1 cellular context compared by ENCODE assay signal in the genomic region with DNA sequence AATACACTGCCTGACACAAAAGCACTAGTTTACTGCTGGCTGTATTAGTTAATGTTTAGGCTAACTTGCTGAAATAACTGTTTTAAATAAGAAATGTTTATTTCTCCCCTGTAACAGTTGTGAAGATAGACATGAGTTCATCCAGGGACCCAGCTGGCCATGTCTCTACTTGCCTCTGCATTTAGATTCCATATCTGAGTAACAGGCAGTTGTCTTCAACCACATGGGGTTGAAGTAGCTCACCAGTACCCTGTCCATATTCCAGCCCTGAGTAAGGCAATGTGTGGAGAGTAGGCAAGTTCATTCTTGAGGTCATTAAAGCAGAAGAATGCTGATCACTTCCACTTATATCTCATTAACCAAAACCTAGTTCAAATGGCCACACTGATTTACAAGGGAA.
TF ChIP-seq lines count a peak whose summit lies in the region.

No MANE protein-coding gene starts in this region.

TF ChIP-seq in GM23338, 12 proteins besides CTCF, POLR2A, EP300 and RAD21 (continued from another document):
- TF ChIP-seq, protein P1, sequence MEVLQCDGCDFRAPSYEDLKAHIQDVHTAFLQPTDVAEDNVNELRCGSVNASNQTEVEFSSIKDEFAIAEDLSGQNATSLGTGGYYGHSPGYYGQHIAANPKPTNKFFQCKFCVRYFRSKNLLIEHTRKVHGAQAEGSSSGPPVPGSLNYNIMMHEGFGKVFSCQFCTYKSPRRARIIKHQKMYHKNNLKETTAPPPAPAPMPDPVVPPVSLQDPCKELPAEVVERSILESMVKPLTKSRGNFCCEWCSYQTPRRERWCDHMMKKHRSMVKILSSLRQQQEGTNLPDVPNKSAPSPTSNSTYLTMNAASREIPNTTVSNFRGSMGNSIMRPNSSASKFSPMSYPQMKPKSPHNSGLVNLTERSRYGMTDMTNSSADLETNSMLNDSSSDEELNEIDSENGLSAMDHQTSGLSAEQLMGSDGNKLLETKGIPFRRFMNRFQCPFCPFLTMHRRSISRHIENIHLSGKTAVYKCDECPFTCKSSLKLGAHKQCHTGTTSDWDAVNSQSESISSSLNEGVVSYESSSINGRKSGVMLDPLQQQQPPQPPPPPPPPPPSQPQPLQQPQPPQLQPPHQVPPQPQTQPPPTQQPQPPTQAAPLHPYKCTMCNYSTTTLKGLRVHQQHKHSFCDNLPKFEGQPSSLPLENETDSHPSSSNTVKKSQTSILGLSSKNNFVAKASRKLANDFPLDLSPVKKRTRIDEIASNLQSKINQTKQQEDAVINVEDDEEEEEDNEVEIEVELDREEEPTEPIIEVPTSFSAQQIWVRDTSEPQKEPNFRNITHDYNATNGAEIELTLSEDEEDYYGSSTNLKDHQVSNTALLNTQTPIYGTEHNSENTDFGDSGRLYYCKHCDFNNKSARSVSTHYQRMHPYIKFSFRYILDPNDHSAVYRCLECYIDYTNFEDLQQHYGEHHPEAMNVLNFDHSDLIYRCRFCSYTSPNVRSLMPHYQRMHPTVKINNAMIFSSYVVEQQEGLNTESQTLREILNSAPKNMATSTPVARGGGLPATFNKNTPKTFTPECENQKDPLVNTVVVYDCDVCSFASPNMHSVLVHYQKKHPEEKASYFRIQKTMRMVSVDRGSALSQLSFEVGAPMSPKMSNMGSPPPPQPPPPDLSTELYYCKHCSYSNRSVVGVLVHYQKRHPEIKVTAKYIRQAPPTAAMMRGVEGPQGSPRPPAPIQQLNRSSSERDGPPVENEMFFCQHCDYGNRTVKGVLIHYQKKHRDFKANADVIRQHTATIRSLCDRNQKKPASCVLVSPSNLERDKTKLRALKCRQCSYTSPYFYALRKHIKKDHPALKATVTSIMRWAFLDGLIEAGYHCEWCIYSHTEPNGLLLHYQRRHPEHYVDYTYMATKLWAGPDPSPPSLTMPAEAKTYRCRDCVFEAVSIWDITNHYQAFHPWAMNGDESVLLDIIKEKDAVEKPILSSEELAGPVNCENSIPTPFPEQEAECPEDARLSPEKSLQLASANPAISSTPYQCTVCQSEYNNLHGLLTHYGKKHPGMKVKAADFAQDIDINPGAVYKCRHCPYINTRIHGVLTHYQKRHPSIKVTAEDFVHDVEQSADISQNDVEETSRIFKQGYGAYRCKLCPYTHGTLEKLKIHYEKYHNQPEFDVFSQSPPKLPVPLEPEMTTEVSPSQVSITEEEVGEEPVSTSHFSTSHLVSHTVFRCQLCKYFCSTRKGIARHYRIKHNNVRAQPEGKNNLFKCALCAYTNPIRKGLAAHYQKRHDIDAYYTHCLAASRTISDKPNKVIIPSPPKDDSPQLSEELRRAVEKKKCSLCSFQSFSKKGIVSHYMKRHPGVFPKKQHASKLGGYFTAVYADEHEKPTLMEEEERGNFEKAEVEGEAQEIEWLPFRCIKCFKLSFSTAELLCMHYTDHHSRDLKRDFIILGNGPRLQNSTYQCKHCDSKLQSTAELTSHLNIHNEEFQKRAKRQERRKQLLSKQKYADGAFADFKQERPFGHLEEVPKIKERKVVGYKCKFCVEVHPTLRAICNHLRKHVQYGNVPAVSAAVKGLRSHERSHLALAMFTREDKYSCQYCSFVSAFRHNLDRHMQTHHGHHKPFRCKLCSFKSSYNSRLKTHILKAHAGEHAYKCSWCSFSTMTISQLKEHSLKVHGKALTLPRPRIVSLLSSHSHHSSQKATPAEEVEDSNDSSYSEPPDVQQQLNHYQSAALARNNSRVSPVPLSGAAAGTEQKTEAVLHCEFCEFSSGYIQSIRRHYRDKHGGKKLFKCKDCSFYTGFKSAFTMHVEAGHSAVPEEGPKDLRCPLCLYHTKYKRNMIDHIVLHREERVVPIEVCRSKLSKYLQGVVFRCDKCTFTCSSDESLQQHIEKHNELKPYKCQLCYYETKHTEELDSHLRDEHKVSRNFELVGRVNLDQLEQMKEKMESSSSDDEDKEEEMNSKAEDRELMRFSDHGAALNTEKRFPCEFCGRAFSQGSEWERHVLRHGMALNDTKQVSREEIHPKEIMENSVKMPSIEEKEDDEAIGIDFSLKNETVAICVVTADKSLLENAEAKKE (CRISPR knock-in tag; IDR thresholded peaks at IDR 0.05) = no peak
- TF ChIP-seq EZH2 (IDR thresholded peaks at IDR 0.05; ENCODE audit: low read depth, unreplicated experiment) (no peak), STAT1 (IDR thresholded peaks at IDR 0.05; ENCODE audit: unreplicated experiment) (no peak), CREB1 (CRISPR knock-in tag; IDR thresholded peaks at IDR 0.05; ENCODE audit: low read depth) (no peak), NANOG (IDR thresholded peaks at IDR 0.05; ENCODE audit: borderline replicate concordance) (no peak)
- TF ChIP-seq, protein P2, sequence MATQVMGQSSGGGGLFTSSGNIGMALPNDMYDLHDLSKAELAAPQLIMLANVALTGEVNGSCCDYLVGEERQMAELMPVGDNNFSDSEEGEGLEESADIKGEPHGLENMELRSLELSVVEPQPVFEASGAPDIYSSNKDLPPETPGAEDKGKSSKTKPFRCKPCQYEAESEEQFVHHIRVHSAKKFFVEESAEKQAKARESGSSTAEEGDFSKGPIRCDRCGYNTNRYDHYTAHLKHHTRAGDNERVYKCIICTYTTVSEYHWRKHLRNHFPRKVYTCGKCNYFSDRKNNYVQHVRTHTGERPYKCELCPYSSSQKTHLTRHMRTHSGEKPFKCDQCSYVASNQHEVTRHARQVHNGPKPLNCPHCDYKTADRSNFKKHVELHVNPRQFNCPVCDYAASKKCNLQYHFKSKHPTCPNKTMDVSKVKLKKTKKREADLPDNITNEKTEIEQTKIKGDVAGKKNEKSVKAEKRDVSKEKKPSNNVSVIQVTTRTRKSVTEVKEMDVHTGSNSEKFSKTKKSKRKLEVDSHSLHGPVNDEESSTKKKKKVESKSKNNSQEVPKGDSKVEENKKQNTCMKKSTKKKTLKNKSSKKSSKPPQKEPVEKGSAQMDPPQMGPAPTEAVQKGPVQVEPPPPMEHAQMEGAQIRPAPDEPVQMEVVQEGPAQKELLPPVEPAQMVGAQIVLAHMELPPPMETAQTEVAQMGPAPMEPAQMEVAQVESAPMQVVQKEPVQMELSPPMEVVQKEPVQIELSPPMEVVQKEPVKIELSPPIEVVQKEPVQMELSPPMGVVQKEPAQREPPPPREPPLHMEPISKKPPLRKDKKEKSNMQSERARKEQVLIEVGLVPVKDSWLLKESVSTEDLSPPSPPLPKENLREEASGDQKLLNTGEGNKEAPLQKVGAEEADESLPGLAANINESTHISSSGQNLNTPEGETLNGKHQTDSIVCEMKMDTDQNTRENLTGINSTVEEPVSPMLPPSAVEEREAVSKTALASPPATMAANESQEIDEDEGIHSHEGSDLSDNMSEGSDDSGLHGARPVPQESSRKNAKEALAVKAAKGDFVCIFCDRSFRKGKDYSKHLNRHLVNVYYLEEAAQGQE (IDR thresholded peaks at IDR 0.05; ENCODE audit: unreplicated experiment) = no peak
- TF ChIP-seq, protein P3, sequence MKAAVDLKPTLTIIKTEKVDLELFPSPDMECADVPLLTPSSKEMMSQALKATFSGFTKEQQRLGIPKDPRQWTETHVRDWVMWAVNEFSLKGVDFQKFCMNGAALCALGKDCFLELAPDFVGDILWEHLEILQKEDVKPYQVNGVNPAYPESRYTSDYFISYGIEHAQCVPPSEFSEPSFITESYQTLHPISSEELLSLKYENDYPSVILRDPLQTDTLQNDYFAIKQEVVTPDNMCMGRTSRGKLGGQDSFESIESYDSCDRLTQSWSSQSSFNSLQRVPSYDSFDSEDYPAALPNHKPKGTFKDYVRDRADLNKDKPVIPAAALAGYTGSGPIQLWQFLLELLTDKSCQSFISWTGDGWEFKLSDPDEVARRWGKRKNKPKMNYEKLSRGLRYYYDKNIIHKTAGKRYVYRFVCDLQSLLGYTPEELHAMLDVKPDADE (IDR thresholded peaks at IDR 0.05) = no peak
